ENCODE assay signal across 11 cellular contexts in genomic region chr11:68371176-68372041, GRCh38. TPM values are rescaled to one million over a fixed set of nuclear protein-coding genes. Genes with fewer than 3 reads are reported as not detected.
DNase-seq lines count a peak whose midpoint lies in the region; ATAC-seq, FAIRE-seq and TF ChIP-seq lines count a peak whose summit lies in the region.
"Had no signal": no experiment of that assay in that cellular context is flagged by ENCODE, and none has a peak within 500 bp of the region (broad histone marks: within the 10 kb centered on the region; RNA-seq: fewer than 3 reads in every experiment).

No MANE protein-coding gene starts in this region.

- CTCF ChIA-PET in RWPE1 (lab: Yijun Ruan, JAX) = interaction anchor here (1.0 kb wide), 1 partner anchor 13 kb away, joined by 3 read pairs; no protein-coding TSS in a partner anchor

- H3F3A ChIP-seq in smooth muscle cell (ENCODE audit: low read depth) = peaks cover 31% of the 10 kb centered on the region

- H4K20me1 ChIP-seq in smooth muscle cell (ENCODE audit: low read depth) = no peaks in the 10 kb centered on the region

- H3K4me3 ChIP-seq in smooth muscle cell = no peak overlapping the region

- in situ Hi-C loops in GM13976 (cut with MboI; ENCODE audit: low sequenced_read_pairs, unreplicated experiment) = no loop called here

- H3K79me2 ChIP-seq in smooth muscle cell (ENCODE audit: low read depth) = no peaks in the 10 kb centered on the region

- ATAC-seq in left ventricle myocardium superior (peak; percentile 54), GM19351 (IDR thresholded peaks at IDR 0.05; ENCODE audit: unreplicated experiment) (no peak), foreskin keratinocyte (no peak)
- ATAC-seq: left colon had no signal

- TF ChIP-seq CTCF in RWPE1 (conservative IDR thresholded peaks at IDR 0.05; ENCODE audit: low read depth) = no peak
- TF ChIP-seq CTCF in smooth muscle cell (IDR thresholded peaks at IDR 0.05; ENCODE audit: borderline replicate concordance, insufficient read depth, poor library complexity, severe bottlenecking) = no peak
- no peak for TF ChIP-seq CTCF in GM13976 (IDR thresholded peaks at IDR 0.05; ENCODE audit: borderline replicate concordance, control extremely low read depth, extremely low read depth, insufficient read depth, missing control alignments)
- no peak for TF ChIP-seq CTCF in foreskin keratinocyte (conservative IDR thresholded peaks at IDR 0.05)

- no peak for DNase-seq in GM18507 (ENCODE audit: extremely low spot score, insufficient read length, low read depth)
- no peak for DNase-seq in RWPE1 (ENCODE audit: low spot score)
- DNase-seq in left ventricle myocardium superior = peak; percentile 81
- DNase-seq in smooth muscle cell (lab: John Stamatoyannopoulos, UW; ENCODE audit: unreplicated experiment) = no peak
- no peak for DNase-seq in NCI-H748 treated with DMSO at 0.1 percent for 48 hours (lab: John Stamatoyannopoulos, UW)
- no peak for DNase-seq in GM13976 (ENCODE audit: low spot score)
- DNase-seq in foreskin keratinocyte = no peak
- DNase-seq: activated effector memory CD4-positive, alpha-beta T cell treated with anti-CD3 and anti-CD28 coated beads, Interleukin-2, amount 50 U/mL, for 16 hours; NCI-H526 treated with DMSO at 0.1 percent for 48 hours had no signal

- POLR2A ChIA-PET in RWPE1 (lab: Yijun Ruan, JAX; ENCODE audit: low non-redundant PET) = no interaction called here

- H3K36me3 ChIP-seq in smooth muscle cell (ENCODE audit: low read depth) = no peaks in the 10 kb centered on the region

- intact Hi-C loops in left ventricle myocardium superior (cut with micrococcal nuclease) = no loop called here

- H3K4me1 ChIP-seq in smooth muscle cell (ENCODE audit: low read depth) (peaks cover 22% of the 10 kb centered on the region), foreskin keratinocyte (no peaks in the 10 kb centered on the region)

- H3K9ac ChIP-seq in smooth muscle cell (ENCODE audit: low read depth) = no peak overlapping the region

- no peaks in the 10 kb centered on the region for H3K27me3 ChIP-seq in smooth muscle cell (ENCODE audit: low read depth)
- H3K27me3 ChIP-seq in foreskin keratinocyte = no peaks in the 10 kb centered on the region

- peak overlapping the region; percentile 15 for H3K4me2 ChIP-seq in smooth muscle cell

- H3K27ac ChIP-seq in RWPE1 = peak overlapping the region; percentile 46
- H3K27ac ChIP-seq in smooth muscle cell (ENCODE audit: low read depth) = peak overlapping the region; percentile 71
- no peak overlapping the region for H3K27ac ChIP-seq in foreskin keratinocyte

- WGBS in smooth muscle cell (ENCODE audit: low lambda C conversion rate) = 79% methylated on average over 35 of the region's 35 CpGs

- H3K9me3 ChIP-seq in smooth muscle cell (replicated peaks; ENCODE audit: low read depth) = no peaks in the 10 kb centered on the region

- H2AFZ ChIP-seq in smooth muscle cell (ENCODE audit: low read depth) = no peak overlapping the region

- FAIRE-seq in GM18507 (lab: Jason Lieb, UNC) = peak; percentile 46

RNA-seq across cellular contexts. Expression of gene LRP5, which starts 59.0 kb away (rescaled TPM):
- total RNA-seq in left ventricle myocardium superior = 64.8 TPM
- total RNA-seq in smooth muscle cell = 16.1 and 17.7 TPM in 2 replicates
- polyA plus RNA-seq in smooth muscle cell = 26.5 and 26.6 TPM in 2 replicates
- 26.8 and 30.1 TPM in 2 replicates for total RNA-seq in foreskin keratinocyte
- polyA plus RNA-seq in foreskin keratinocyte = 29.3 and 30.5 TPM in 2 replicates
